In genomic region chr12:118175823-118176447, GRCh38 we compare ENCODE assay signal across 13 cellular contexts. TPM values are rescaled to one million over a fixed set of nuclear protein-coding genes. Genes with fewer than 3 reads are reported as not detected.
DNase-seq lines count a peak whose midpoint lies in the region; ATAC-seq and TF ChIP-seq lines count a peak whose summit lies in the region.
"Had no signal": no experiment of that assay in that cellular context is flagged by ENCODE, and none has a peak within 500 bp of the region (broad histone marks: within the 10 kb centered on the region; RNA-seq: fewer than 3 reads in every experiment).

No MANE protein-coding gene starts in this region.

- CTCF ChIA-PET in CD8-positive, alpha-beta memory T cell (lab: Charles Lee) = interaction anchor here (0.8 to 3.7 kb wide), 3 partner anchors 40 to 201 kb away, joined by 3 to 12 read pairs (median 4); partner anchors contain the start of genes PEBP1 and SUDS3

- TF ChIP-seq CTCF in left lung (IDR thresholded peaks at IDR 0.05) = no peak

- H3K36me3 Mint-ChIP-seq in CD8-positive, alpha-beta memory T cell = peaks cover 18 to 74% (median 34%) of the 10 kb centered on the region in 3 donors

- peaks cover 0 to 3% of the 10 kb centered on the region in 2 donors for H3K27me3 Mint-ChIP-seq in CD8-positive, alpha-beta memory T cell

- ATAC-seq in GM18868 (IDR thresholded peaks at IDR 0.05; ENCODE audit: unreplicated experiment) = peak; percentile 86
- peak; percentile 66 for ATAC-seq in GM21786 (IDR thresholded peaks at IDR 0.05; ENCODE audit: unreplicated experiment)
- ATAC-seq in HG03460 (IDR thresholded peaks at IDR 0.05; ENCODE audit: unreplicated experiment) = peak; percentile 95
- peak; percentile 54 for ATAC-seq in left lung
- ATAC-seq in HG02623 (IDR thresholded peaks at IDR 0.05; ENCODE audit: unreplicated experiment) = no peak

- H3K4me1 Mint-ChIP-seq in CD8-positive, alpha-beta memory T cell = peaks cover 0 to 2% (median 0%) of the 10 kb centered on the region in 3 donors

- intact Hi-C loops in left lung (cut with DNase I) = no loop called here

- H3K9me3 ChIP-seq in left lung = no peaks in the 10 kb centered on the region
- H3K9me3 ChIP-seq in CD8-positive, alpha-beta memory T cell (ENCODE audit: low read length) = no peaks in the 10 kb centered on the region
- H3K9me3 ChIP-seq: tibial artery had no signal

- peak overlapping the region in 1 of 2 donors; percentile 33 for H3K27ac ChIP-seq in left lung
- no peak overlapping the region for H3K27ac ChIP-seq in CD8-positive, alpha-beta memory T cell (ENCODE audit: low read depth, low read length)
- H3K27ac ChIP-seq: tibial artery had no signal

- no peak for DNase-seq in left lung
- DNase-seq in stimulated activated CD4-positive, alpha-beta T cell treated with anti-CD3 and anti-CD28 coated beads, Interleukin-2, amount 100 ng/mL, for 24 hours = no peak
- DNase-seq in NCI-H2029 treated with DMSO at 0.1 percent for 48 hours (lab: John Stamatoyannopoulos, UW) = no peak
- no peak for DNase-seq in CD8-positive, alpha-beta memory T cell
- DNase-seq: activated CD4-positive, alpha-beta T cell treated with anti-CD3 and anti-CD28 coated beads for 1 hour; activated naive CD4-positive, alpha-beta T cell; cerebellar nuclear complex; NCI-H1694; tibial artery had no signal

- POLR2A ChIA-PET in CD8-positive, alpha-beta memory T cell (lab: Charles Lee) = no interaction called here

- H3K27me3 ChIP-seq in left lung = no peaks in the 10 kb centered on the region
- no peaks in the 10 kb centered on the region for H3K27me3 ChIP-seq in CD8-positive, alpha-beta memory T cell (ENCODE audit: insufficient read depth, low read length, poor library complexity, severe bottlenecking)
- H3K27me3 ChIP-seq: tibial artery had no signal

- peaks cover 0 to 95% of the 10 kb centered on the region in 2 donors for H3K36me3 ChIP-seq in left lung
- H3K36me3 ChIP-seq in CD8-positive, alpha-beta memory T cell (ENCODE audit: insufficient read depth, low read length) = peaks cover 49% of the 10 kb centered on the region

- no peaks in the 10 kb centered on the region for H3K9me3 Mint-ChIP-seq in CD8-positive, alpha-beta memory T cell

- H3K4me3 Mint-ChIP-seq in CD8-positive, alpha-beta memory T cell = no peak overlapping the region

- no peak overlapping the region for H3K4me3 ChIP-seq in left lung
- H3K4me3 ChIP-seq in CD8-positive, alpha-beta memory T cell (ENCODE audit: low read length) = no peak overlapping the region
- H3K4me3 ChIP-seq: tibial artery had no signal

- peaks cover 0 to 6% of the 10 kb centered on the region in 2 donors for H3K4me1 ChIP-seq in left lung
- H3K4me1 ChIP-seq in CD8-positive, alpha-beta memory T cell (ENCODE audit: insufficient read depth, low read length) = no peaks in the 10 kb centered on the region
- H3K4me1 ChIP-seq: tibial artery had no signal

- H3K27ac Mint-ChIP-seq in CD8-positive, alpha-beta memory T cell = peak overlapping the region in 1 of 8 donors; percentile 31

RNA-seq across cellular contexts. Expression of gene PEBP1, which starts 40.0 kb away (rescaled TPM):
- total RNA-seq in left lung = 100 to 1,000 TPM; 167 to 215 TPM
- total RNA-seq in CD8-positive, alpha-beta memory T cell = 100 to 1,000 TPM; 140 to 142 TPM
- polyA plus RNA-seq in CD8-positive, alpha-beta memory T cell = 317 TPM
